ENCODE assay signal across 1 cellular context in the genomic region with DNA sequence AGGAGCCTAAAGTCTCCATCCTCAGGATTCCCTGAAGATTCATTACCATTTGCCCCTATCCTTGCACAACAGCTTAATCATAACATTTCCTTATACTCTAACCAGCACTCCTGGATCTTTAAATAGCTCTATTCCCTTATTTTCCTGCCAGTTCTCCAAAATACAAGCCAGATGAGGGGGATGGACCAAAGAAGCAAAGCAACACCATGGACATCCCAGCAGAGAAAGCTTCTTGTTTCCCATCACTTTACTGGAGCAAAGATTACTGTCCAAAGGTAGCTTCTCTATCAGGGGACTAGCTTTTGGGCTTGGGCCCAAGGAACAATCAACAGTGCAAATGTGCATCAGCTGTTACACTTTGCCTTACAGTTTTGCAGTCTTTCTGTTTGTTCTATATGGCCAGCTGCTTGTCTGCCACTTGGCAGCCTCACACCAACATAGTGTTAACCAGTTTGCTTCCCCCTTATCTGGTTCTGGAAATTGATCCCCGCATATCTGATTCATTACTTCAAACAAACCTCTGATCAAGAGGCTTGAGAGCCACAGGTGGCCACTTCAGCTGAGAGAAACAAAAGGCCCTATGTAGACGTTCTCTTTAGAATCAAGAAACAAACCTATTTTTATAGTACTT.
TF ChIP-seq lines count a peak whose summit lies in the region.

No MANE protein-coding gene starts in this region.

TF ChIP-seq in GM23338, 12 proteins besides CTCF, POLR2A, EP300 and RAD21 (continued from another document):
- TF ChIP-seq, protein P1, sequence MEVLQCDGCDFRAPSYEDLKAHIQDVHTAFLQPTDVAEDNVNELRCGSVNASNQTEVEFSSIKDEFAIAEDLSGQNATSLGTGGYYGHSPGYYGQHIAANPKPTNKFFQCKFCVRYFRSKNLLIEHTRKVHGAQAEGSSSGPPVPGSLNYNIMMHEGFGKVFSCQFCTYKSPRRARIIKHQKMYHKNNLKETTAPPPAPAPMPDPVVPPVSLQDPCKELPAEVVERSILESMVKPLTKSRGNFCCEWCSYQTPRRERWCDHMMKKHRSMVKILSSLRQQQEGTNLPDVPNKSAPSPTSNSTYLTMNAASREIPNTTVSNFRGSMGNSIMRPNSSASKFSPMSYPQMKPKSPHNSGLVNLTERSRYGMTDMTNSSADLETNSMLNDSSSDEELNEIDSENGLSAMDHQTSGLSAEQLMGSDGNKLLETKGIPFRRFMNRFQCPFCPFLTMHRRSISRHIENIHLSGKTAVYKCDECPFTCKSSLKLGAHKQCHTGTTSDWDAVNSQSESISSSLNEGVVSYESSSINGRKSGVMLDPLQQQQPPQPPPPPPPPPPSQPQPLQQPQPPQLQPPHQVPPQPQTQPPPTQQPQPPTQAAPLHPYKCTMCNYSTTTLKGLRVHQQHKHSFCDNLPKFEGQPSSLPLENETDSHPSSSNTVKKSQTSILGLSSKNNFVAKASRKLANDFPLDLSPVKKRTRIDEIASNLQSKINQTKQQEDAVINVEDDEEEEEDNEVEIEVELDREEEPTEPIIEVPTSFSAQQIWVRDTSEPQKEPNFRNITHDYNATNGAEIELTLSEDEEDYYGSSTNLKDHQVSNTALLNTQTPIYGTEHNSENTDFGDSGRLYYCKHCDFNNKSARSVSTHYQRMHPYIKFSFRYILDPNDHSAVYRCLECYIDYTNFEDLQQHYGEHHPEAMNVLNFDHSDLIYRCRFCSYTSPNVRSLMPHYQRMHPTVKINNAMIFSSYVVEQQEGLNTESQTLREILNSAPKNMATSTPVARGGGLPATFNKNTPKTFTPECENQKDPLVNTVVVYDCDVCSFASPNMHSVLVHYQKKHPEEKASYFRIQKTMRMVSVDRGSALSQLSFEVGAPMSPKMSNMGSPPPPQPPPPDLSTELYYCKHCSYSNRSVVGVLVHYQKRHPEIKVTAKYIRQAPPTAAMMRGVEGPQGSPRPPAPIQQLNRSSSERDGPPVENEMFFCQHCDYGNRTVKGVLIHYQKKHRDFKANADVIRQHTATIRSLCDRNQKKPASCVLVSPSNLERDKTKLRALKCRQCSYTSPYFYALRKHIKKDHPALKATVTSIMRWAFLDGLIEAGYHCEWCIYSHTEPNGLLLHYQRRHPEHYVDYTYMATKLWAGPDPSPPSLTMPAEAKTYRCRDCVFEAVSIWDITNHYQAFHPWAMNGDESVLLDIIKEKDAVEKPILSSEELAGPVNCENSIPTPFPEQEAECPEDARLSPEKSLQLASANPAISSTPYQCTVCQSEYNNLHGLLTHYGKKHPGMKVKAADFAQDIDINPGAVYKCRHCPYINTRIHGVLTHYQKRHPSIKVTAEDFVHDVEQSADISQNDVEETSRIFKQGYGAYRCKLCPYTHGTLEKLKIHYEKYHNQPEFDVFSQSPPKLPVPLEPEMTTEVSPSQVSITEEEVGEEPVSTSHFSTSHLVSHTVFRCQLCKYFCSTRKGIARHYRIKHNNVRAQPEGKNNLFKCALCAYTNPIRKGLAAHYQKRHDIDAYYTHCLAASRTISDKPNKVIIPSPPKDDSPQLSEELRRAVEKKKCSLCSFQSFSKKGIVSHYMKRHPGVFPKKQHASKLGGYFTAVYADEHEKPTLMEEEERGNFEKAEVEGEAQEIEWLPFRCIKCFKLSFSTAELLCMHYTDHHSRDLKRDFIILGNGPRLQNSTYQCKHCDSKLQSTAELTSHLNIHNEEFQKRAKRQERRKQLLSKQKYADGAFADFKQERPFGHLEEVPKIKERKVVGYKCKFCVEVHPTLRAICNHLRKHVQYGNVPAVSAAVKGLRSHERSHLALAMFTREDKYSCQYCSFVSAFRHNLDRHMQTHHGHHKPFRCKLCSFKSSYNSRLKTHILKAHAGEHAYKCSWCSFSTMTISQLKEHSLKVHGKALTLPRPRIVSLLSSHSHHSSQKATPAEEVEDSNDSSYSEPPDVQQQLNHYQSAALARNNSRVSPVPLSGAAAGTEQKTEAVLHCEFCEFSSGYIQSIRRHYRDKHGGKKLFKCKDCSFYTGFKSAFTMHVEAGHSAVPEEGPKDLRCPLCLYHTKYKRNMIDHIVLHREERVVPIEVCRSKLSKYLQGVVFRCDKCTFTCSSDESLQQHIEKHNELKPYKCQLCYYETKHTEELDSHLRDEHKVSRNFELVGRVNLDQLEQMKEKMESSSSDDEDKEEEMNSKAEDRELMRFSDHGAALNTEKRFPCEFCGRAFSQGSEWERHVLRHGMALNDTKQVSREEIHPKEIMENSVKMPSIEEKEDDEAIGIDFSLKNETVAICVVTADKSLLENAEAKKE (CRISPR knock-in tag; IDR thresholded peaks at IDR 0.05): no peak
- TF ChIP-seq ZNF114 (CRISPR knock-in tag; IDR thresholded peaks at IDR 0.05): no peak
- no peak for TF ChIP-seq NANOG (IDR thresholded peaks at IDR 0.05; ENCODE audit: borderline replicate concordance)
- no peak for TF ChIP-seq STAT1 (IDR thresholded peaks at IDR 0.05; ENCODE audit: unreplicated experiment)
TF ChIP-seq in GM23338: peak in this region for 0.
